Comparison of ENCODE assay signal across 8 cellular contexts in the genomic region with DNA sequence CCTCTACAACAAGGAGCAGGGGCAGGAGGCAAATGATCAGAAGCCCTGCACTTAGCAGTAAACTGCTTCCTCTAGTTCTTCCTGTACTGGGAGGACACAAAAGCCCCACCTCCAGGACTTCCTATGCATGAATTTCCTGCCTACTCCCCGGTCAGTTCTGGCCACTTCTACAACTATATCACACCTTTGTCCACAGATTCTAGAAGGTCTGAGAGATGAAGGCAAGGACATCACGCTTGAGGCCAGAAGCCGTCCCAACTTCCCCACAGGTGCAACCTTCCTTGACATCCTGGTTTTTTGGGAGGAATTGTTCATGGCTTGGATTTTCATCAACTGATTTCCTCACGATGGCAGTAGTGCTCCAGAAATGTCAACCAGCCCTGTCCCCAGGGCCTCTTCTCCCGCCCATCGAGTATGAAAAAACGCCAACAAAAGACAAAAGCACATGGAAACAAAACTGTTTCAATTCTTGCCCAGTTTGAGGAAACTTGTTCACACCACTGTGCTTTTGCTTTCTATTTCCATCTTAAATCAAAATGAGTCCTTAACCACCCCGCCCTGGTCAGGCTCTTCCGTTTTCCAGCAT.
DNase-seq lines count a peak whose midpoint lies in the region; ATAC-seq and TF ChIP-seq lines count a peak whose summit lies in the region.

No MANE protein-coding gene starts in this region.

- DNase-seq in AG09309 (ENCODE audit: low read depth) (peak; percentile 71), NCI-H2196 treated with DMSO at 0.1 percent for 48 hours (lab: John Stamatoyannopoulos, UW; ENCODE audit: unreplicated experiment) (no peak), DMS153 treated with DMSO at 0.1 percent for 48 hours (lab: John Stamatoyannopoulos, UW; ENCODE audit: unreplicated experiment) (no peak)
- DNase-seq in activated CD8-positive, alpha-beta memory T cell treated with anti-CD3 and anti-CD28 coated beads, Interleukin-2, amount 50 U/mL, for 1 hour (ENCODE audit: extremely low read depth) = peak; percentile 85

- no peaks in the 10 kb centered on the region for H3K79me2 ChIP-seq in KMS-11 (ENCODE audit: insufficient read depth, low read depth)

- H3K4me3 ChIP-seq in AG09309 (ENCODE audit: control insufficient read depth, low read depth, low read length) = peak overlapping the region; percentile 10
- no peak overlapping the region for H3K4me3 ChIP-seq in KMS-11 (IDR thresholded peaks at IDR 0.05; ENCODE audit: insufficient read depth, low read depth, low read length)
- H3K4me3 ChIP-seq in rectal smooth muscle tissue (ENCODE audit: low read length) = peak overlapping the region; percentile 49

- H3K4me2 ChIP-seq in KMS-11 = peak overlapping the region; percentile 10; the same call in 1 of the 2 replicates

- ATAC-seq in GM19351 (IDR thresholded peaks at IDR 0.05; ENCODE audit: unreplicated experiment) (peak; percentile 65), esophagus mucosa (peak; percentile 89)

- peak overlapping the region; percentile 73 for H3K27ac ChIP-seq in KMS-11
- H3K27ac ChIP-seq in rectal smooth muscle tissue (ENCODE audit: low read depth, low read length) = peak overlapping the region; percentile 23

- H4K20me1 ChIP-seq in KMS-11 (ENCODE audit: insufficient read depth) = no peaks in the 10 kb centered on the region

- H3K9ac ChIP-seq in KMS-11 (peak overlapping the region; percentile 52), rectal smooth muscle tissue (ENCODE audit: low read length) (no peak overlapping the region)

- H3K4me1 ChIP-seq in KMS-11 (ENCODE audit: low read depth, poor library complexity, severe bottlenecking) (peaks cover 3% of the 10 kb centered on the region), rectal smooth muscle tissue (ENCODE audit: control insufficient read depth, insufficient read depth, low read length) (no peaks in the 10 kb centered on the region)

- H3K27me3 ChIP-seq in KMS-11 (ENCODE audit: insufficient read depth, low read depth) = no peaks in the 10 kb centered on the region
- no peaks in the 10 kb centered on the region for H3K27me3 ChIP-seq in rectal smooth muscle tissue (ENCODE audit: control insufficient read depth, insufficient read depth, low read length)

- H3K36me3 ChIP-seq in KMS-11 (ENCODE audit: insufficient read depth) = no peaks in the 10 kb centered on the region
- no peaks in the 10 kb centered on the region for H3K36me3 ChIP-seq in rectal smooth muscle tissue (ENCODE audit: control insufficient read depth, insufficient read depth, low read length)

- H2AFZ ChIP-seq in KMS-11 (ENCODE audit: low read depth) = peak overlapping the region; percentile 16; the same call in 1 of the 2 replicates

- peak; percentile 54 for TF ChIP-seq CTCF in AG09309 (IDR thresholded peaks at IDR 0.05; ENCODE audit: control insufficient read depth, insufficient read depth, low read depth, low read length, missing control alignments)
- TF ChIP-seq CTCF in KMS-11 (conservative IDR thresholded peaks at IDR 0.05; ENCODE audit: low read depth, low read length) = peak; percentile 43

Comparison
In these comparisons a context has a peak if more than half of its experiments do, and no peak if none do; other contexts are left out.
1. DNase-seq: peak in AG09309 (single experiment) and activated CD8-positive, alpha-beta memory T cell treated with anti-CD3 and anti-CD28 coated beads, Interleukin-2, amount 50 U/mL, for 1 hour (single experiment); none in NCI-H2196 treated with DMSO at 0.1 percent for 48 hours (single experiment) and DMS153 treated with DMSO at 0.1 percent for 48 hours (single experiment).